ENCODE assay signal across 18 cellular contexts in the genomic region with DNA sequence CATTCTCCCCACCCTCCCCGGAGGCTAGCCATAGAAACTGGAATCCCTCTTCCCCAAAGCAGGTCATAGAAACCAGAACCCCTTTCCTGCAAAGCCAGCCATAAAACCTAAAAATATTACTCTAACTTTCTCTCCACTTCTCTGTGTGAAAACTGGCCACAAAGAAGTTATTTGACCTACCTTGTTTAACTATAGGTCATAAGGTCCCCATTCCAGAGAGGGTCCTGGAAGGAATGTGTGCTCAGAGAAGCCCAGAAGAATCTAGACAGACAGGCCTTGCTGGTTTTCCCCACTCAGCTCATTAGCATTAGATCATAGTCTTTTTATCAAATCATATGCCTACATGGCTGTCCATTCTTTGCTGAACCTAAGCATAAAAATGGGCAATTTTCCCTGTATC. TPM values are rescaled to one million over a fixed set of nuclear protein-coding genes. Genes with fewer than 3 reads are reported as not detected.
DNase-seq lines count a peak whose midpoint lies in the region; ATAC-seq, FAIRE-seq and TF ChIP-seq lines count a peak whose summit lies in the region.
"Had no signal": no experiment of that assay in that cellular context is flagged by ENCODE, and none has a peak within 500 bp of the region (broad histone marks: within the 10 kb centered on the region; RNA-seq: fewer than 3 reads in every experiment).

No MANE protein-coding gene starts in this region.

- H3K23ac ChIP-seq in mesendoderm (ENCODE audit: low read length): no peak overlapping the region

- no peak overlapping the region for H4K5ac ChIP-seq in mesendoderm (ENCODE audit: low read length)

- H3K27ac Mint-ChIP-seq in astrocyte (ENCODE audit: unreplicated experiment) (no peak overlapping the region), type B pancreatic cell (peak overlapping the region; percentile 88), WTC11 (no peak overlapping the region)
- H3K27ac Mint-ChIP-seq in effector memory CD8-positive, alpha-beta T cell: no peak overlapping the region
- H3K27ac Mint-ChIP-seq: CD14-positive monocyte; CD8-positive, alpha-beta T cell had no signal

- ATAC-seq in omental fat pad (ENCODE audit: low FRiP score) (no peak), WTC11 (no peak)
- ATAC-seq in effector memory CD8-positive, alpha-beta T cell (replicated peaks): no peak
- ATAC-seq: CD8-positive, alpha-beta T cell had no signal

- no peaks in the 10 kb centered on the region for H4K20me1 ChIP-seq in astrocyte (ENCODE audit: insufficient read depth, low read length)

- DNase-seq in DMS53 (lab: John Stamatoyannopoulos, UW): peak; percentile 7
- no peak for DNase-seq in DMS53 treated with DMSO at 0.1 percent for 48 hours (lab: John Stamatoyannopoulos, UW; ENCODE audit: unreplicated experiment)
- DNase-seq in astrocyte (ENCODE audit: low read depth): no peak
- DNase-seq in mesendoderm: peak; percentile 5
- DNase-seq in type B pancreatic cell (ENCODE audit: extremely low spot score, unreplicated experiment): no peak
- DNase-seq in omental fat pad (ENCODE audit: low spot score): no peak
- no peak for DNase-seq in WTC11 (ENCODE audit: low spot score)
- no peak for DNase-seq in effector memory CD8-positive, alpha-beta T cell
- DNase-seq: CD8-positive, alpha-beta T cell; DMS79 treated with DMSO at 0.1 percent for 48 hours; EL; GDM1; GM23248; H7 had no signal

- no peaks in the 10 kb centered on the region for H3K4me1 ChIP-seq in astrocyte (ENCODE audit: insufficient read depth, low read length)
- no peaks in the 10 kb centered on the region for H3K4me1 ChIP-seq in mesendoderm (ENCODE audit: control insufficient read depth, low read depth, low read length)

- TF ChIP-seq CTCF in astrocyte (IDR thresholded peaks at IDR 0.05; ENCODE audit: insufficient read depth, low read depth, low read length) (no peak), type B pancreatic cell (conservative IDR thresholded peaks at IDR 0.05) (no peak), omental fat pad (IDR thresholded peaks at IDR 0.05) (no peak), WTC11 (IDR thresholded peaks at IDR 0.05) (no peak)

- H3K4me2 ChIP-seq in astrocyte (ENCODE audit: low read length): no peak overlapping the region
- H3K4me2 ChIP-seq in mesendoderm (ENCODE audit: low read length): no peak overlapping the region

- H3K9me3 Mint-ChIP-seq in astrocyte (ENCODE audit: unreplicated experiment): no peaks in the 10 kb centered on the region
- H3K9me3 Mint-ChIP-seq in type B pancreatic cell: peaks cover 9% of the 10 kb centered on the region
- peaks cover 5% of the 10 kb centered on the region; the same call in 1 of the 2 replicates for H3K9me3 Mint-ChIP-seq in WTC11
- H3K9me3 Mint-ChIP-seq in effector memory CD8-positive, alpha-beta T cell: peaks cover 5% of the 10 kb centered on the region in 2 donors

- no peaks in the 10 kb centered on the region for H3K27me3 Mint-ChIP-seq in astrocyte (ENCODE audit: low read depth, unreplicated experiment)
- no peaks in the 10 kb centered on the region for H3K27me3 Mint-ChIP-seq in type B pancreatic cell
- no peaks in the 10 kb centered on the region for H3K27me3 Mint-ChIP-seq in WTC11 (ENCODE audit: low read depth)
- no peaks in the 10 kb centered on the region for H3K27me3 Mint-ChIP-seq in effector memory CD8-positive, alpha-beta T cell

- H3K79me2 ChIP-seq in astrocyte (ENCODE audit: insufficient read depth, low read length): no peaks in the 10 kb centered on the region
- no peaks in the 10 kb centered on the region for H3K79me2 ChIP-seq in mesendoderm (ENCODE audit: control insufficient read depth, insufficient read depth, low read length)

- H3K9ac ChIP-seq in astrocyte (ENCODE audit: low read length) (no peak overlapping the region), mesendoderm (ENCODE audit: low read length) (no peak overlapping the region)
- H3K9ac ChIP-seq: GM23248 had no signal

- H2AK5ac ChIP-seq in mesendoderm (ENCODE audit: low read length): no peak overlapping the region

- FAIRE-seq in astrocyte (lab: Jason Lieb, UNC): peak; percentile 63

- H3K56ac ChIP-seq in mesendoderm (ENCODE audit: low read length): no peak overlapping the region

- no peaks in the 10 kb centered on the region for H3K9me3 ChIP-seq in astrocyte (ENCODE audit: insufficient read depth, low read depth, low read length)

- H2AFZ ChIP-seq in astrocyte (ENCODE audit: low read depth, low read length): no peak overlapping the region
- H2AFZ ChIP-seq: GM23248 had no signal

- H3K4me3 ChIP-seq in astrocyte (ENCODE audit: insufficient read depth, low read depth, low read length) (no peak overlapping the region), mesendoderm (ENCODE audit: low read length) (no peak overlapping the region)
- H3K4me3 ChIP-seq: GM23248 had no signal

- H3K4me1 Mint-ChIP-seq in astrocyte (ENCODE audit: low read depth, unreplicated experiment) (peaks cover 1% of the 10 kb centered on the region), type B pancreatic cell (ENCODE audit: unreplicated experiment) (peaks cover 6% of the 10 kb centered on the region), WTC11 (peaks cover 18% of the 10 kb centered on the region)
- no peaks in the 10 kb centered on the region for H3K4me1 Mint-ChIP-seq in effector memory CD8-positive, alpha-beta T cell (ENCODE audit: low read depth in 2 of 2)
- H3K4me1 Mint-ChIP-seq: CD14-positive monocyte had no signal

- POLR2A ChIA-PET in WTC11 (lab: Charles Lee): no interaction called here

- no peak overlapping the region for H2BK5ac ChIP-seq in mesendoderm (ENCODE audit: low read length)

- H3K79me1 ChIP-seq in mesendoderm (ENCODE audit: low read length): no peaks in the 10 kb centered on the region

- H4K8ac ChIP-seq in mesendoderm (ENCODE audit: low read depth, low read length): no peak overlapping the region

- H3K36me3 ChIP-seq in astrocyte (ENCODE audit: insufficient read depth, low read length) (no peaks in the 10 kb centered on the region), mesendoderm (ENCODE audit: control insufficient read depth, insufficient read depth, low read length) (no peaks in the 10 kb centered on the region)

- no CpG with 5 or more reads among the region's 1 CpG for WGBS in mesendoderm (ENCODE audit: extremely low coverage, insufficient coverage, low lambda C conversion rate)

- H2BK120ac ChIP-seq in mesendoderm (ENCODE audit: low read depth, low read length): no peak overlapping the region

- no peak overlapping the region for H3K18ac ChIP-seq in mesendoderm (ENCODE audit: low read length)

- no peak overlapping the region for H2BK15ac ChIP-seq in mesendoderm (replicated peaks; ENCODE audit: low read depth)

- CTCF ChIA-PET in WTC11 (lab: Charles Lee): no interaction called here

- H3K27ac ChIP-seq in astrocyte (ENCODE audit: low read depth, low read length) (no peak overlapping the region), mesendoderm (ENCODE audit: low read depth, low read length) (no peak overlapping the region)
- H3K27ac ChIP-seq: 22Rv1, GM23248 had no signal

- H3K4me3 Mint-ChIP-seq in astrocyte (ENCODE audit: unreplicated experiment) (no peak overlapping the region), type B pancreatic cell (peak overlapping the region; percentile 70), WTC11 (no peak overlapping the region)
- H3K4me3 Mint-ChIP-seq in effector memory CD8-positive, alpha-beta T cell: no peak overlapping the region
- H3K4me3 Mint-ChIP-seq: CD14-positive monocyte; CD8-positive, alpha-beta T cell had no signal

- H3K27me3 ChIP-seq in astrocyte (ENCODE audit: insufficient read depth, low read length) (no peaks in the 10 kb centered on the region), mesendoderm (ENCODE audit: insufficient read depth, low read length, poor library complexity) (no peaks in the 10 kb centered on the region)

- no peak overlapping the region for H3K4ac ChIP-seq in mesendoderm (ENCODE audit: low read depth, low read length)

- H3K36me3 Mint-ChIP-seq in astrocyte (ENCODE audit: low read depth, unreplicated experiment) (no peaks in the 10 kb centered on the region), type B pancreatic cell (no peaks in the 10 kb centered on the region), WTC11 (no peaks in the 10 kb centered on the region)
- H3K36me3 Mint-ChIP-seq in effector memory CD8-positive, alpha-beta T cell (ENCODE audit: insufficient read depth): no peaks in the 10 kb centered on the region
- H3K36me3 Mint-ChIP-seq: CD14-positive monocyte; CD8-positive, alpha-beta T cell had no signal

TF ChIP-seq in WTC11, 78 proteins besides CTCF, POLR2A, EP300 and RAD21 (continues in another document):
- TF ChIP-seq EMX1 (CRISPR knock-in tag; IDR thresholded peaks at IDR 0.05) (no peak), ETV6 (CRISPR knock-in tag; IDR thresholded peaks at IDR 0.05) (no peak), FOXK1 (CRISPR knock-in tag; IDR thresholded peaks at IDR 0.05) (no peak), ZNF423 (CRISPR knock-in tag; IDR thresholded peaks at IDR 0.05) (no peak), ESRRA (CRISPR knock-in tag; IDR thresholded peaks at IDR 0.05; ENCODE audit: borderline replicate concordance) (no peak)
- TF ChIP-seq, protein P1, sequence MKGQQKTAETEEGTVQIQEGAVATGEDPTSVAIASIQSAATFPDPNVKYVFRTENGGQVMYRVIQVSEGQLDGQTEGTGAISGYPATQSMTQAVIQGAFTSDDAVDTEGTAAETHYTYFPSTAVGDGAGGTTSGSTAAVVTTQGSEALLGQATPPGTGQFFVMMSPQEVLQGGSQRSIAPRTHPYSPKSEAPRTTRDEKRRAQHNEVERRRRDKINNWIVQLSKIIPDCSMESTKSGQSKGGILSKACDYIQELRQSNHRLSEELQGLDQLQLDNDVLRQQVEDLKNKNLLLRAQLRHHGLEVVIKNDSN (CRISPR knock-in tag; IDR thresholded peaks at IDR 0.05): no peak
- TF ChIP-seq, protein P2, sequence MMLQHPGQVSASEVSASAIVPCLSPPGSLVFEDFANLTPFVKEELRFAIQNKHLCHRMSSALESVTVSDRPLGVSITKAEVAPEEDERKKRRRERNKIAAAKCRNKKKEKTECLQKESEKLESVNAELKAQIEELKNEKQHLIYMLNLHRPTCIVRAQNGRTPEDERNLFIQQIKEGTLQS (CRISPR knock-in tag; conservative IDR thresholded peaks at IDR 0.05): no peak
- TF ChIP-seq, protein P3, sequence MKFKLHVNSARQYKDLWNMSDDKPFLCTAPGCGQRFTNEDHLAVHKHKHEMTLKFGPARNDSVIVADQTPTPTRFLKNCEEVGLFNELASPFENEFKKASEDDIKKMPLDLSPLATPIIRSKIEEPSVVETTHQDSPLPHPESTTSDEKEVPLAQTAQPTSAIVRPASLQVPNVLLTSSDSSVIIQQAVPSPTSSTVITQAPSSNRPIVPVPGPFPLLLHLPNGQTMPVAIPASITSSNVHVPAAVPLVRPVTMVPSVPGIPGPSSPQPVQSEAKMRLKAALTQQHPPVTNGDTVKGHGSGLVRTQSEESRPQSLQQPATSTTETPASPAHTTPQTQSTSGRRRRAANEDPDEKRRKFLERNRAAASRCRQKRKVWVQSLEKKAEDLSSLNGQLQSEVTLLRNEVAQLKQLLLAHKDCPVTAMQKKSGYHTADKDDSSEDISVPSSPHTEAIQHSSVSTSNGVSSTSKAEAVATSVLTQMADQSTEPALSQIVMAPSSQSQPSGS (CRISPR knock-in tag; IDR thresholded peaks at IDR 0.05; ENCODE audit: borderline replicate concordance, low read depth): no peak

RNA-seq across cellular contexts. Expression of a gene that starts 52.8 kb away (rescaled TPM):
- total RNA-seq in astrocyte: not detected in 2 replicates
- polyA plus RNA-seq in mesendoderm (2013, experiment 1 of 2): not detected
- not detected for polyA plus RNA-seq in mesendoderm (2013, experiment 2 of 2)
- total RNA-seq in type B pancreatic cell (ENCODE audit: low replicate concordance): not detected in 2 replicates
- total RNA-seq in omental fat pad: not detected
- 0.17 TPM in 1 of 3 replicates, not detected in the others for total RNA-seq in WTC11 (2021)
- total RNA-seq: A673; CD8-positive, alpha-beta T cell; GM23248; H7 had no signal
- polyA plus RNA-seq: BJ, CD14-positive monocyte, GM23248 had no signal

Comparison
In these comparisons a context has a peak if more than half of its experiments do, and no peak if none do; other contexts are left out.
1. DNase-seq: peak in DMS53 (single experiment) and mesendoderm (single experiment); none in DMS53 treated with DMSO at 0.1 percent for 48 hours (single experiment), astrocyte (single experiment), type B pancreatic cell (single experiment), omental fat pad (single experiment), WTC11 (single experiment) and effector memory CD8-positive, alpha-beta T cell (0 of 3).